15 cellular contexts compared by ENCODE assay signal in genomic region chr7:129643545-129644170, GRCh38. TPM values are rescaled to one million over a fixed set of nuclear protein-coding genes. Genes with fewer than 3 reads are reported as not detected.
DNase-seq lines count a peak whose midpoint lies in the region; ATAC-seq, FAIRE-seq and TF ChIP-seq lines count a peak whose summit lies in the region.
"Had no signal": no experiment of that assay in that cellular context is flagged by ENCODE, and none has a peak within 500 bp of the region (broad histone marks: within the 10 kb centered on the region; RNA-seq: fewer than 3 reads in every experiment).

No MANE protein-coding gene starts in this region.

- TF ChIP-seq EP300 in H1 (IDR thresholded peaks at IDR 0.05; ENCODE audit: borderline replicate concordance in 1 of 2, low read depth in 2 of 2, low read length in 2 of 2) (no peak), gastroesophageal sphincter (IDR thresholded peaks at IDR 0.05) (no peak)

- peaks cover 0 to 34% of the 10 kb centered on the region in 2 experiments; a peak in 2 of 4 replicates for H3K79me2 ChIP-seq in H1 (ENCODE audit: control insufficient read depth in 1 of 2, insufficient read depth in 2 of 2, low read length in 2 of 2)
- no peaks in the 10 kb centered on the region for H3K79me2 ChIP-seq in trophoblast cell (ENCODE audit: control insufficient read depth, insufficient read depth, low read length, poor library complexity)

- H2BK20ac ChIP-seq in H1 (ENCODE audit: low read length), result no peak overlapping the region

- H2BK15ac ChIP-seq in H1 (ENCODE audit: low read length), result 0 out of 2 replicates have a peak overlapping the region, but pooled peaks have one; percentile 18

- H2BK120ac ChIP-seq in H1 (replicated peaks; ENCODE audit: low read depth, low read length), result no peak overlapping the region
- H2BK120ac ChIP-seq in trophoblast cell (ENCODE audit: insufficient read depth, low read length, poor library complexity), result no peak overlapping the region

- no peak for FAIRE-seq in H1 (lab: Jason Lieb, UNC)
- FAIRE-seq: frontal cortex, GM18507 had no signal

- H3K27ac ChIP-seq in H1 (ENCODE audit: low read depth, low read length), result no peak overlapping the region
- no peak overlapping the region for H3K27ac ChIP-seq in trophoblast cell (ENCODE audit: low read depth, low read length)
- H3K27ac ChIP-seq in gastroesophageal sphincter, result no peak overlapping the region
- H3K27ac ChIP-seq: brain microvascular endothelial cell had no signal

- TF ChIP-seq RAD21 in H1 (IDR thresholded peaks at IDR 0.05 in 1 of 2, conservative IDR thresholded peaks at IDR 0.05 in 1 of 2; ENCODE audit: low read depth in 2 of 2, low read length in 2 of 2), result no peak

- no peak overlapping the region for H4K12ac ChIP-seq in trophoblast cell (ENCODE audit: low read depth, low read length)

- H4K8ac ChIP-seq in H1 (ENCODE audit: extremely low read depth, insufficient read depth, low read length), result no peak overlapping the region
- H4K8ac ChIP-seq in trophoblast cell (ENCODE audit: low read depth, low read length), result no peak overlapping the region

- no peak overlapping the region for H2AFZ ChIP-seq in H1 (ENCODE audit: low read length)
- no peak overlapping the region for H2AFZ ChIP-seq in trophoblast cell (ENCODE audit: insufficient read depth, low read length, poor library complexity)

- no peaks in the 10 kb centered on the region for H3K36me3 ChIP-seq in H1 (ENCODE audit: control insufficient read depth in 2 of 4, insufficient read depth in 4 of 4, low read length in 3 of 4)
- H3K36me3 ChIP-seq in trophoblast cell (ENCODE audit: control insufficient read depth in 1 of 2, insufficient read depth in 2 of 2, low read length in 2 of 2), result no peaks in the 10 kb centered on the region
- H3K36me3 ChIP-seq in gastroesophageal sphincter, result peaks cover 0 to 9% of the 10 kb centered on the region in 2 donors
- H3K36me3 ChIP-seq: brain microvascular endothelial cell had no signal

- no peak overlapping the region for H3K4me3 ChIP-seq in H1 (ENCODE audit: extremely low read depth in 1 of 4, insufficient read depth in 2 of 4, low read depth in 3 of 4, low read length in 4 of 4)
- H3K4me3 ChIP-seq in trophoblast cell (ENCODE audit: low read depth, low read length), result no peak overlapping the region
- H3K4me3 ChIP-seq in gastroesophageal sphincter, result no peak overlapping the region

- TF ChIP-seq POLR2A in H1 (IDR thresholded peaks at IDR 0.05; ENCODE audit: control extremely low read depth in 1 of 2, low read depth in 2 of 2, low read length in 2 of 2) (no peak), gastroesophageal sphincter (IDR thresholded peaks at IDR 0.05) (no peak)

- POLR2A ChIA-PET in H1 (lab: Charles Lee; ENCODE audit: partially characterized antibody), result interaction anchor here (0.6 to 1.7 kb wide), 4 partner anchors 8 to 80 kb away, joined by 3 to 7 read pairs (median 4); no protein-coding TSS in a partner anchor

- no peak overlapping the region for H3K56ac ChIP-seq in H1 (replicated peaks; ENCODE audit: insufficient read length, low read depth, low read length)

- H2BK5ac ChIP-seq in H1 (ENCODE audit: low read depth, low read length) (no peak overlapping the region), trophoblast cell (ENCODE audit: low read depth, low read length, poor library complexity) (no peak overlapping the region)

- no peak overlapping the region for H2BK12ac ChIP-seq in H1 (ENCODE audit: low read depth, low read length)
- no peak overlapping the region for H2BK12ac ChIP-seq in trophoblast cell (ENCODE audit: low read length)

- peaks cover 2% of the 10 kb centered on the region; the same call in 1 of the 2 replicates for H3K79me1 ChIP-seq in H1 (ENCODE audit: low read depth, low read length)
- no peaks in the 10 kb centered on the region for H3K79me1 ChIP-seq in trophoblast cell (ENCODE audit: low read length)

- no peaks in the 10 kb centered on the region for H3K9me3 ChIP-seq in H1 (ENCODE audit: insufficient read depth in 2 of 2, low read depth in 1 of 2, low read length in 1 of 2)
- no peaks in the 10 kb centered on the region for H3K9me3 ChIP-seq in trophoblast cell (ENCODE audit: insufficient read depth, low read depth, low read length)
- no peaks in the 10 kb centered on the region for H3K9me3 ChIP-seq in gastroesophageal sphincter

- no peak overlapping the region for H3K9ac ChIP-seq in H1 (replicated peaks in 1 of 4; ENCODE audit: extremely low read depth in 1 of 4, low read depth in 3 of 4, low read length in 3 of 4)
- H3K9ac ChIP-seq in trophoblast cell (ENCODE audit: low read length), result no peak overlapping the region

- TF ChIP-seq CTCF in H1 (IDR thresholded peaks at IDR 0.05; ENCODE audit: control extremely low read depth in 1 of 3, insufficient read depth in 1 of 3, low read depth in 1 of 3, low read length in 3 of 3) (no peak), gastroesophageal sphincter (IDR thresholded peaks at IDR 0.05) (no peak)

- WGBS in H1 (ENCODE audit: extremely low coverage in 1 of 2, insufficient coverage in 1 of 2, insufficient read length in 1 of 2, insufficient replicate concordance in 2 of 2, low coverage in 1 of 2, low lambda C conversion rate in 2 of 2, missing lambda C conversion rate in 1 of 2), 2 experiments, result 81% methylated on average over 6 of the region's 6 CpGs; no CpG with 5 or more reads in 1 of the 2 experiments
- no CpG with 5 or more reads among the region's 6 CpGs for WGBS in trophoblast cell (ENCODE audit: extremely low coverage, insufficient coverage, insufficient read length)
- 23 to 57% methylated on average over 4 to 6 of the region's 6 CpGs for WGBS in gastroesophageal sphincter (ENCODE audit: low coverage in 1 of 2), 2 donors

- no peak overlapping the region for H3K23ac ChIP-seq in H1 (ENCODE audit: insufficient read length)
- no peak overlapping the region for H3K23ac ChIP-seq in trophoblast cell (ENCODE audit: low read length)

- peaks cover 0 to 5% of the 10 kb centered on the region in 2 experiments for H4K20me1 ChIP-seq in H1 (replicated peaks in 1 of 2; ENCODE audit: control insufficient read depth in 1 of 2, insufficient read depth in 2 of 2, low read length in 2 of 2)

- H3K27me3 ChIP-seq in H1 (replicated peaks in 1 of 4; ENCODE audit: control insufficient read depth in 3 of 4, extremely low read depth in 1 of 4, insufficient read depth in 3 of 4, low read length in 3 of 4) (no peaks in the 10 kb centered on the region), trophoblast cell (ENCODE audit: insufficient read depth, low read length) (no peaks in the 10 kb centered on the region), gastroesophageal sphincter (no peaks in the 10 kb centered on the region)
- H3K27me3 ChIP-seq: brain microvascular endothelial cell had no signal

- H3K23me2 ChIP-seq in H1 (ENCODE audit: low read depth, low read length), result no peaks in the 10 kb centered on the region

- CTCF ChIA-PET in H1 (lab: Charles Lee; ENCODE audit: partially characterized antibody), result interaction anchor here (0.6 to 3.3 kb wide), 28 partner anchors 10 to 425 kb away, joined by 3 to 32 read pairs (median 4); partner anchors contain the start of gene STRIP2

- no peak for ATAC-seq in gastroesophageal sphincter
- ATAC-seq: activated CD8-positive, alpha-beta T cell treated with anti-CD3 and anti-CD28 coated beads, Interleukin-2, amount 10 ng/mL, durations not matched to agents 7 days and 5 days; stimulated activated naive B cell treated with anti-CD40 and anti-IgM and Interleukin-4, amounts not matched to agents 10 μg/mL and 1 μg/mL and 100 μg/mL, for 72 hours had no signal

- peak overlapping the region; percentile 9; the same call in 1 of the 2 replicates for H2AK5ac ChIP-seq in H1 (ENCODE audit: low read depth, low read length)
- no peak overlapping the region for H2AK5ac ChIP-seq in trophoblast cell (ENCODE audit: low read length)

- H3K4ac ChIP-seq in H1 (replicated peaks; ENCODE audit: insufficient read length, low read depth, low read length) (no peak overlapping the region), trophoblast cell (ENCODE audit: low read depth, low read length) (no peak overlapping the region)

- no peak overlapping the region for H3K14ac ChIP-seq in H1 (ENCODE audit: insufficient read length)
- no peak overlapping the region for H3K14ac ChIP-seq in trophoblast cell (ENCODE audit: low read length)

- H3K4me1 ChIP-seq in H1 (replicated peaks in 1 of 4; ENCODE audit: control insufficient read depth in 3 of 4, insufficient read depth in 4 of 4, low read length in 3 of 4) (peaks cover 0 to 6% (median 4%) of the 10 kb centered on the region in 4 experiments; a peak in 5 of 7 replicates), trophoblast cell (ENCODE audit: control insufficient read depth in 1 of 2, insufficient read depth in 2 of 2, low read length in 2 of 2) (peaks cover 0 to 2% of the 10 kb centered on the region in 2 experiments), gastroesophageal sphincter (peaks cover 0 to 30% (median 0%) of the 10 kb centered on the region in 3 donors)

- H4K5ac ChIP-seq in H1 (ENCODE audit: insufficient read length, low read depth, low read length), result no peak overlapping the region

- H3K4me2 ChIP-seq in H1 (ENCODE audit: insufficient read depth in 1 of 2, low read depth in 2 of 2, low read length in 2 of 2), result no peak overlapping the region
- no peak overlapping the region for H3K4me2 ChIP-seq in trophoblast cell (ENCODE audit: low read length)

- DNase-seq in NCI-H2171 treated with DMSO at 0.1 percent for 48 hours (lab: John Stamatoyannopoulos, UW), result peak; percentile 19
- DNase-seq in NCI-H2171 (lab: John Stamatoyannopoulos, UW), result no peak
- DNase-seq in NCI-H774 (lab: John Stamatoyannopoulos, UW), result peak; percentile 41
- no peak for DNase-seq in H1 (ENCODE audit: low read depth in 1 of 2, low spot score in 2 of 2)
- DNase-seq in trophoblast cell, result no peak
- DNase-seq in stimulated activated CD4-positive, alpha-beta T cell treated with anti-CD3 and anti-CD28 coated beads, Interleukin-4, amount 100 ng/mL, for 24 hours, result no peak
- no peak for DNase-seq in NCI-H128 (lab: John Stamatoyannopoulos, UW; ENCODE audit: unreplicated experiment)
- DNase-seq: activated CD8-positive, alpha-beta T cell treated with anti-CD3 and anti-CD28 coated beads, Interleukin-2, amount 10 ng/mL, durations not matched to agents 7 days and 5 days; activated gamma-delta T cell; brain microvascular endothelial cell; effector CD8-positive, alpha-beta T cell; stimulated activated naive B cell treated with anti-CD40 and anti-IgM and Interleukin-4, amounts not matched to agents 10 μg/mL and 1 μg/mL and 100 μg/mL, for 72 hours had no signal

- H4K91ac ChIP-seq in H1 (replicated peaks; ENCODE audit: insufficient read length, low read length) (no peak overlapping the region), trophoblast cell (ENCODE audit: low read depth, low read length) (no peak overlapping the region)

- H3K18ac ChIP-seq in H1 (ENCODE audit: extremely low read depth, low read length) (peak overlapping the region; percentile 17; the same call in 1 of the 2 replicates), trophoblast cell (ENCODE audit: low read length) (peak overlapping the region; percentile 29)

RNA-seq across cellular contexts. Expression of gene NRF1, which starts 32.1 kb away (rescaled TPM):
- 16.7 and 21.4 TPM in 2 replicates for total RNA-seq in H1 (2021; fragmentation: NEBNext Ultra II Directional; extraction: Animal tissue kit (Norgen Biotek cat#: 25700))
- 17.7 and 18.2 TPM in 2 replicates for polyA plus RNA-seq in H1 (2011; rRNA removed)
- polyA plus RNA-seq in H1 (2011; cell fraction: cytosol; rRNA removed), result 18.9 TPM
- 27.0 TPM for polyA plus RNA-seq in H1 (2011; cell fraction: nucleus; rRNA removed)
- 12.4 to 17.7 TPM (median 16.5 TPM) in 4 replicates for polyA plus RNA-seq in H1 (2012, experiment 1 of 2)
- polyA plus RNA-seq in H1 (2012, experiment 2 of 2), result 8.7 TPM
- polyA plus RNA-seq in H1 (2013, experiment 1 of 2), result 7.2 TPM
- 7.3 TPM for polyA plus RNA-seq in H1 (2013, experiment 2 of 2)
- polyA minus RNA-seq in H1 (2011; rRNA and poly(A)+ RNA removed), result 62.8 and 78.0 TPM in 2 replicates
- 21.5 TPM for polyA minus RNA-seq in H1 (2011; cell fraction: cytosol; rRNA and poly(A)+ RNA removed)
- polyA minus RNA-seq in H1 (2011; cell fraction: nucleus; rRNA and poly(A)+ RNA removed), result 55.4 TPM
- polyA plus RNA-seq in trophoblast cell (2013), result 7.4 and 7.8 TPM in 2 replicates
- 10 to 100 TPM in 3 of 4 donors, 1 to 10 TPM in 1; 7.8 to 20.5 (median 17.0) TPM for total RNA-seq in gastroesophageal sphincter

Comparison
In these comparisons a context has a peak if more than half of its experiments do, and no peak if none do; other contexts are left out.
1. DNase-seq: peak in NCI-H2171 treated with DMSO at 0.1 percent for 48 hours (single experiment) and NCI-H774 (single experiment); none in NCI-H2171 (single experiment), H1 (0 of 2), trophoblast cell (0 of 2), stimulated activated CD4-positive, alpha-beta T cell treated with anti-CD3 and anti-CD28 coated beads, Interleukin-4, amount 100 ng/mL, for 24 hours (single experiment) and NCI-H128 (single experiment).